ENCODE assay signal across 1 cellular context in the genomic region with DNA sequence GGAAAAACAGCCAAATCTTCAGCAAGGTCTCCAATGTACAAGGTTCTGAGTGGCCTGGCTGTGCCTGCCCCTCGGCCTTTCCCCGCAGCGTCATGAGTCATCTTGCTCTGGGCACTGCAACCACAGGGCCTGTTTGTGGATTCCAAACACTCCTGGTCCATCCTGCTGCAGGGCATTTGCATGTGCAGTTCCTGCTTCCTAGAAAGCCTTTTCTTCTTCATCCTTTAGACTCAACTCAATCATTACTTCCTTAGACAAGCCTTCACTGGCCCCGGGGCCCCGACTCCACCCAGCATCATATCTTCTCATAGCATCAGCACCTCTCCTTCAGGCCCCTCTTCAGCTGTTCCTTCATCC.
A peak's percentile ranks its signal among the peaks of the same experiment; 100 is the strongest.
TF ChIP-seq lines count a peak whose summit lies in the region.

No MANE protein-coding gene starts in this region.

TF ChIP-seq in HepG2, 621 proteins besides CTCF, POLR2A, EP300 and RAD21 (continued from another document and continues in another):
- TF ChIP-seq PREB (CRISPR knock-in tag; IDR thresholded peaks at IDR 0.05) (no peak), ZMYM2 (CRISPR knock-in tag; IDR thresholded peaks at IDR 0.05) (peak; percentile 81; the same call in 1 of the 2 replicates), ARHGAP35 (CRISPR knock-in tag; IDR thresholded peaks at IDR 0.05; ENCODE audit: borderline replicate concordance) (0 out of 2 replicates have a peak, but pooled peaks have one; percentile 80), SALL2 (CRISPR knock-in tag; IDR thresholded peaks at IDR 0.05) (no peak), ZNF142 (CRISPR knock-in tag; IDR thresholded peaks at IDR 0.05) (no peak), NFIC (IDR thresholded peaks at IDR 0.05; ENCODE audit: low read length) (no peak), YY1 (IDR thresholded peaks at IDR 0.05; ENCODE audit: insufficient read depth, insufficient replicate concordance, low read depth, low read length) (no peak), ZNF841 (CRISPR knock-in tag; IDR thresholded peaks at IDR 0.05; ENCODE audit: borderline replicate concordance) (no peak), ZNF687 (CRISPR knock-in tag; IDR thresholded peaks at IDR 0.05) (peak; percentile 76), GABPB1 (CRISPR knock-in tag; IDR thresholded peaks at IDR 0.05) (0 out of 2 replicates have a peak, but pooled peaks have one; percentile 28), RFX1 (IDR thresholded peaks at IDR 0.05) (no peak), ZNF350 (CRISPR knock-in tag; IDR thresholded peaks at IDR 0.05; ENCODE audit: borderline replicate concordance, low read depth) (no peak), ZNF260 (CRISPR knock-in tag; IDR thresholded peaks at IDR 0.05; ENCODE audit: borderline replicate concordance, low read depth) (no peak), RFXAP (CRISPR knock-in tag; IDR thresholded peaks at IDR 0.05; ENCODE audit: borderline replicate concordance) (no peak), ZNF547 (CRISPR knock-in tag; IDR thresholded peaks at IDR 0.05) (no peak), MAZ (IDR thresholded peaks at IDR 0.05; ENCODE audit: borderline replicate concordance, low read depth, low read length) (peak; percentile 68), MAZ (CRISPR knock-in tag; IDR thresholded peaks at IDR 0.05; ENCODE audit: low read depth) (no peak), TSC22D2 (CRISPR knock-in tag; IDR thresholded peaks at IDR 0.05; ENCODE audit: borderline replicate concordance) (no peak), ZNF20 (CRISPR knock-in tag; IDR thresholded peaks at IDR 0.05) (no peak), NR2C2 (CRISPR knock-in tag; IDR thresholded peaks at IDR 0.05; ENCODE audit: borderline replicate concordance) (no peak), ZNF737 (CRISPR knock-in tag; IDR thresholded peaks at IDR 0.05; ENCODE audit: borderline replicate concordance) (no peak), ZNF550 (CRISPR knock-in tag; IDR thresholded peaks at IDR 0.05; ENCODE audit: borderline replicate concordance) (no peak), TBX2 (CRISPR knock-in tag; IDR thresholded peaks at IDR 0.05; ENCODE audit: borderline replicate concordance) (no peak), JARID2 (CRISPR knock-in tag; IDR thresholded peaks at IDR 0.05; ENCODE audit: insufficient replicate concordance) (peak; percentile 45), ISL2 (CRISPR knock-in tag; IDR thresholded peaks at IDR 0.05) (no peak), ZFP1 (CRISPR knock-in tag; IDR thresholded peaks at IDR 0.05) (no peak), ZSCAN9 (CRISPR knock-in tag; IDR thresholded peaks at IDR 0.05; ENCODE audit: borderline replicate concordance) (peak; percentile 42; the same call in 1 of the 2 replicates), FOXK2 (IDR thresholded peaks at IDR 0.05) (no peak), TEAD3 (CRISPR knock-in tag; optimal IDR thresholded peaks at IDR 0.05; ENCODE audit: borderline replicate concordance) (peak; percentile 88), MAFF (IDR thresholded peaks at IDR 0.05; ENCODE audit: low read depth, low read length) (no peak), ZNF891 (CRISPR knock-in tag; IDR thresholded peaks at IDR 0.05) (no peak), SMARCE1 (IDR thresholded peaks at IDR 0.05; ENCODE audit: borderline replicate concordance) (no peak), MEIS2 (CRISPR knock-in tag; IDR thresholded peaks at IDR 0.05) (no peak), ZSCAN21 (CRISPR knock-in tag; IDR thresholded peaks at IDR 0.05; ENCODE audit: borderline replicate concordance) (no peak; the same call in 1 of the 2 replicates), ZNF414 (CRISPR knock-in tag; IDR thresholded peaks at IDR 0.05) (no peak), ISX (CRISPR knock-in tag; conservative IDR thresholded peaks at IDR 0.05) (no peak), ZBTB4 (CRISPR knock-in tag; IDR thresholded peaks at IDR 0.05; ENCODE audit: borderline replicate concordance) (no peak), NPAS2 (CRISPR knock-in tag; IDR thresholded peaks at IDR 0.05; ENCODE audit: borderline replicate concordance) (no peak), TP53 (CRISPR knock-in tag; conservative IDR thresholded peaks at IDR 0.05) (no peak), BRCA1 (CRISPR knock-in tag; IDR thresholded peaks at IDR 0.05) (no peak), EEA1 (CRISPR knock-in tag; IDR thresholded peaks at IDR 0.05; ENCODE audit: borderline replicate concordance) (no peak), RAD51 (IDR thresholded peaks at IDR 0.05; ENCODE audit: borderline replicate concordance) (no peak), U2AF1 (optimal IDR thresholded peaks at IDR 0.05; ENCODE audit: low read depth, low read length) (no peak), ZSCAN30 (CRISPR knock-in tag; IDR thresholded peaks at IDR 0.05) (no peak), ZNF3 (CRISPR knock-in tag; IDR thresholded peaks at IDR 0.05) (no peak; the same call in 1 of the 2 replicates), NFRKB (IDR thresholded peaks at IDR 0.05) (no peak), MED8 (CRISPR knock-in tag; IDR thresholded peaks at IDR 0.05; ENCODE audit: insufficient replicate concordance) (no peak)
- TF ChIP-seq, protein P1, sequence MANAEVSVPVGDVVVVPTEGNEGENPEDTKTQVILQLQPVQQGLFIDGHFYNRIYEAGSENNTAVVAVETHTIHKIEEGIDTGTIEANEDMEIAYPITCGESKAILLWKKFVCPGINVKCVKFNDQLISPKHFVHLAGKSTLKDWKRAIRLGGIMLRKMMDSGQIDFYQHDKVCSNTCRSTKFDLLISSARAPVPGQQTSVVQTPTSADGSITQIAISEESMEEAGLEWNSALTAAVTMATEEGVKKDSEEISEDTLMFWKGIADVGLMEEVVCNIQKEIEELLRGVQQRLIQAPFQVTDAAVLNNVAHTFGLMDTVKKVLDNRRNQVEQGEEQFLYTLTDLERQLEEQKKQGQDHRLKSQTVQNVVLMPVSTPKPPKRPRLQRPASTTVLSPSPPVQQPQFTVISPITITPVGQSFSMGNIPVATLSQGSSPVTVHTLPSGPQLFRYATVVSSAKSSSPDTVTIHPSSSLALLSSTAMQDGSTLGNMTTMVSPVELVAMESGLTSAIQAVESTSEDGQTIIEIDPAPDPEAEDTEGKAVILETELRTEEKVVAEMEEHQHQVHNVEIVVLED (CRISPR knock-in tag; IDR thresholded peaks at IDR 0.05; ENCODE audit: borderline replicate concordance), result no peak
- TF ChIP-seq, protein P2, sequence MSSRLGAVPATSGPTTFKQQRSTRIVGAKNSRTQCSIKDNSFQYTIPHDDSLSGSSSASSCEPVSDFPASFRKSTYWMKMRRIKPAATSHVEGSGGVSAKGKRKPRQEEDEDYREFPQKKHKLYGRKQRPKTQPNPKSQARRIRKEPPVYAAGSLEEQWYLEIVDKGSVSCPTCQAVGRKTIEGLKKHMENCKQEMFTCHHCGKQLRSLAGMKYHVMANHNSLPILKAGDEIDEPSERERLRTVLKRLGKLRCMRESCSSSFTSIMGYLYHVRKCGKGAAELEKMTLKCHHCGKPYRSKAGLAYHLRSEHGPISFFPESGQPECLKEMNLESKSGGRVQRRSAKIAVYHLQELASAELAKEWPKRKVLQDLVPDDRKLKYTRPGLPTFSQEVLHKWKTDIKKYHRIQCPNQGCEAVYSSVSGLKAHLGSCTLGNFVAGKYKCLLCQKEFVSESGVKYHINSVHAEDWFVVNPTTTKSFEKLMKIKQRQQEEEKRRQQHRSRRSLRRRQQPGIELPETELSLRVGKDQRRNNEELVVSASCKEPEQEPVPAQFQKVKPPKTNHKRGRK (CRISPR knock-in tag; IDR thresholded peaks at IDR 0.05), result no peak
